Comparison of ENCODE assay signal across 8 cellular contexts in genomic region chr18:54647176-54647575, GRCh38. TPM values are rescaled to one million over a fixed set of nuclear protein-coding genes. Genes with fewer than 3 reads are reported as not detected.
DNase-seq lines count a peak whose midpoint lies in the region; ATAC-seq, FAIRE-seq and TF ChIP-seq lines count a peak whose summit lies in the region.

No MANE protein-coding gene starts in this region.

- no peak overlapping the region for H3K4me3 Mint-ChIP-seq in activated T-cell treated with anti-CD3 and anti-CD28 coated beads, Interleukin-2, amount 50 U/mL, for 72 hours

- peaks cover 17% of the 10 kb centered on the region for H3K27me3 Mint-ChIP-seq in activated T-cell treated with anti-CD3 and anti-CD28 coated beads, Interleukin-2, amount 50 U/mL, for 72 hours (ENCODE audit: low read depth)

- H3K9ac ChIP-seq in Karpas-422 (ENCODE audit: low read length), result no peak overlapping the region

- no peak overlapping the region for H3K4me2 ChIP-seq in Karpas-422 (ENCODE audit: low read depth, low read length, poor library complexity, severe bottlenecking)

- H3K27me3 ChIP-seq in Karpas-422 (ENCODE audit: low read length), result no peaks in the 10 kb centered on the region

- no peaks in the 10 kb centered on the region for H3K79me2 ChIP-seq in Karpas-422 (ENCODE audit: low read length)

- H3K27ac Mint-ChIP-seq in activated T-cell treated with anti-CD3 and anti-CD28 coated beads, Interleukin-2, amount 50 U/mL, for 72 hours, result no peak overlapping the region

- H3K4me3 ChIP-seq in Karpas-422 (ENCODE audit: low read length) (no peak overlapping the region), astrocyte of the cerebellum (ENCODE audit: low read depth, low read length) (no peak overlapping the region), mucosa of descending colon (no peak overlapping the region)

- H3K36me3 ChIP-seq in Karpas-422 (ENCODE audit: insufficient read depth, low read length), result no peaks in the 10 kb centered on the region
- no peaks in the 10 kb centered on the region for H3K36me3 ChIP-seq in mucosa of descending colon (ENCODE audit: low read depth)

- H3K27ac ChIP-seq in Karpas-422 (ENCODE audit: low read length), result no peak overlapping the region

- H3K9me3 Mint-ChIP-seq in activated T-cell treated with anti-CD3 and anti-CD28 coated beads, Interleukin-2, amount 50 U/mL, for 72 hours, result no peaks in the 10 kb centered on the region

- intact Hi-C loops in mucosa of descending colon (cut with DNase I, micrococcal nuclease), result loop anchor here in 1 of 2 donors (5.0 kb wide), 1 partner anchor 90 kb away; no protein-coding TSS in a partner anchor

- ATAC-seq in mucosa of descending colon, result peak; percentile 39
- ATAC-seq in activated T-cell treated with anti-CD3 and anti-CD28 coated beads, Interleukin-2, amount 50 U/mL, for 72 hours (replicated peaks in 1 of 2), result no peak

- H3K4me1 ChIP-seq in Karpas-422 (ENCODE audit: low read length) (peaks cover 7% of the 10 kb centered on the region), mucosa of descending colon (ENCODE audit: low read depth) (no peaks in the 10 kb centered on the region)

- FAIRE-seq in H54 (lab: Jason Lieb, UNC), result no peak

- no peaks in the 10 kb centered on the region for H4K20me1 ChIP-seq in Karpas-422 (ENCODE audit: insufficient read depth, low read depth, low read length)

- H3K36me3 Mint-ChIP-seq in activated T-cell treated with anti-CD3 and anti-CD28 coated beads, Interleukin-2, amount 50 U/mL, for 72 hours (ENCODE audit: insufficient read depth in 2 of 2), result no peaks in the 10 kb centered on the region

- no peak overlapping the region for H2AFZ ChIP-seq in Karpas-422 (ENCODE audit: low read length)

- H3K9me2 ChIP-seq in Karpas-422 (replicated peaks; ENCODE audit: insufficient read depth, low read length), result no peaks in the 10 kb centered on the region

- no peaks in the 10 kb centered on the region for H3K4me1 Mint-ChIP-seq in activated T-cell treated with anti-CD3 and anti-CD28 coated beads, Interleukin-2, amount 50 U/mL, for 72 hours (ENCODE audit: low read depth)

- DNase-seq in ELR (ENCODE audit: low read depth) (peak; percentile 43), Karpas-422 (peak; percentile 79), astrocyte of the cerebellum (ENCODE audit: low read depth) (peak; percentile 18), mucosa of descending colon (peak in 1 of 3 donors; percentile 59), H54 (ENCODE audit: insufficient read length, low spot score) (no peak)
- DNase-seq in activated T-cell treated with anti-CD3 and anti-CD28 coated beads, Interleukin-2, amount 50 U/mL, for 72 hours, result no peak
- DNase-seq in activated CD4-positive, alpha-beta T cell treated with anti-CD3 and anti-CD28 coated beads, Interleukin-2, amount 50 U/mL, for 4 hours, result no peak
- no peak for DNase-seq in activated CD8-positive, alpha-beta memory T cell treated with anti-CD3 and anti-CD28 coated beads, Interleukin-2, amount 50 U/mL, for 4 hours

- H3K9me3 ChIP-seq in Karpas-422 (ENCODE audit: low read length) (no peaks in the 10 kb centered on the region), mucosa of descending colon (no peaks in the 10 kb centered on the region)

- TF ChIP-seq POLR2A in H54 (IDR thresholded peaks at IDR 0.05; ENCODE audit: low read depth, low read length), result no peak

- in situ Hi-C loops in astrocyte of the cerebellum (cut with HindIII; ENCODE audit: low sequenced_read_pairs), result no loop called here

- TF ChIP-seq CTCF in astrocyte of the cerebellum (IDR thresholded peaks at IDR 0.05; ENCODE audit: low read depth, low read length, missing control alignments) (peak; percentile 60), mucosa of descending colon (IDR thresholded peaks at IDR 0.05) (no peak)

RNA-seq across cellular contexts. Expression of gene DYNAP, which starts 56.1 kb away (rescaled TPM):
- not detected in 2 replicates for total RNA-seq in Karpas-422 (2014; rRNA removed; shearing (Covaris generic); ENCODE audit: low replicate concordance)
- total RNA-seq in mucosa of descending colon, result not detected
- total RNA-seq in activated T-cell treated with anti-CD3 and anti-CD28 coated beads, Interleukin-2, amount 50 U/mL, for 72 hours, result not detected

Comparison
In these comparisons a context has a peak if more than half of its experiments do, and no peak if none do; other contexts are left out.
1. DNase-seq: peak in ELR (single experiment), Karpas-422 (single experiment) and astrocyte of the cerebellum (single experiment); none in activated T-cell treated with anti-CD3 and anti-CD28 coated beads, Interleukin-2, amount 50 U/mL, for 72 hours (0 of 2), activated CD4-positive, alpha-beta T cell treated with anti-CD3 and anti-CD28 coated beads, Interleukin-2, amount 50 U/mL, for 4 hours (0 of 2), H54 (single experiment) and activated CD8-positive, alpha-beta memory T cell treated with anti-CD3 and anti-CD28 coated beads, Interleukin-2, amount 50 U/mL, for 4 hours (single experiment).